ENCODE assay signal across 9 cellular contexts in genomic region chr14:69768873-69769272, GRCh38. TPM values are rescaled to one million over a fixed set of nuclear protein-coding genes. Genes with fewer than 3 reads are reported as not detected.
DNase-seq lines count a peak whose midpoint lies in the region; ATAC-seq, FAIRE-seq and TF ChIP-seq lines count a peak whose summit lies in the region.
"Had no signal": no experiment of that assay in that cellular context is flagged by ENCODE, and none has a peak within 500 bp of the region (broad histone marks: within the 10 kb centered on the region; RNA-seq: fewer than 3 reads in every experiment).

No MANE protein-coding gene starts in this region.

- H3K4me1 ChIP-seq in A673 (ENCODE audit: insufficient read depth, low read length, poor library complexity, severe bottlenecking): peaks cover 19% of the 10 kb centered on the region
- peaks cover 12% of the 10 kb centered on the region for H3K4me1 ChIP-seq in HUES6 (ENCODE audit: control insufficient read depth, insufficient read depth, low read length)

- H3K27ac ChIP-seq in A673 (ENCODE audit: low read depth, low read length, poor library complexity, severe bottlenecking) (no peak overlapping the region), HUES6 (ENCODE audit: low read depth, low read length) (no peak overlapping the region)

- H3K9me3 Mint-ChIP-seq in mesothelial cell of epicardium: no peaks in the 10 kb centered on the region

- H3K36me3 Mint-ChIP-seq in mesothelial cell of epicardium: peaks cover 52% of the 10 kb centered on the region

- ATAC-seq in HG03469 (IDR thresholded peaks at IDR 0.05; ENCODE audit: unreplicated experiment): no peak
- no peak for ATAC-seq in HG02973 (IDR thresholded peaks at IDR 0.05; ENCODE audit: unreplicated experiment)
- ATAC-seq: mucosa of descending colon had no signal

- H3K9ac ChIP-seq in HUES6 (ENCODE audit: low read length): no peak overlapping the region

- BruUV-seq in A673 (replicated peaks; lab: Mats Ljungman, UMichigan): no TSS peak

- TF ChIP-seq CTCF in A673 (conservative IDR thresholded peaks at IDR 0.05; ENCODE audit: low read depth, low read length) (no peak), bronchial epithelial cell (IDR thresholded peaks at IDR 0.05; ENCODE audit: insufficient read depth, low read length, severe bottlenecking) (no peak), mesothelial cell of epicardium (IDR thresholded peaks at IDR 0.05; ENCODE audit: unreplicated experiment) (no peak), GM10248 (IDR thresholded peaks at IDR 0.05; ENCODE audit: control extremely low read depth, extremely low read depth, low read depth, missing control alignments) (no peak)

- POLR2A ChIA-PET in A673 (lab: Charles Lee; ENCODE audit: low non-redundant PET) (no interaction called here), GM10248 (lab: Yijun Ruan, JAX) (interaction anchor here (1.2 kb wide), 1 partner anchor 9 kb away, joined by 3 read pairs; no protein-coding TSS in a partner anchor)

- intact Hi-C loops in A673 (cut with micrococcal nuclease; ENCODE audit: unreplicated experiment): no loop called here

- no peaks in the 10 kb centered on the region for H3K27me3 Mint-ChIP-seq in mesothelial cell of epicardium (ENCODE audit: low read depth)

- peak overlapping the region; percentile 100 for H3K4me3 Mint-ChIP-seq in mesothelial cell of epicardium

- FAIRE-seq in bronchial epithelial cell (lab: Jason Lieb, UNC): no peak

- H3K9me3 ChIP-seq in A673 (ENCODE audit: low read depth, low read length, poor library complexity, severe bottlenecking): no peaks in the 10 kb centered on the region
- no peaks in the 10 kb centered on the region for H3K9me3 ChIP-seq in HUES6 (ENCODE audit: control insufficient read depth, insufficient read depth, low read depth, low read length)
- H3K9me3 ChIP-seq: mucosa of descending colon had no signal

- H3K27ac Mint-ChIP-seq in mesothelial cell of epicardium: peak overlapping the region; percentile 100

- H3K36me3 ChIP-seq in A673 (ENCODE audit: insufficient read depth, low read length, poor library complexity, severe bottlenecking) (peaks cover 62% of the 10 kb centered on the region), HUES6 (ENCODE audit: control insufficient read depth, insufficient read depth, low read length) (peaks cover 64% of the 10 kb centered on the region), bronchial epithelial cell (ENCODE audit: control insufficient read depth, insufficient read depth, low read length) (peaks cover 25% of the 10 kb centered on the region)

- DNase-seq in A673 (ENCODE audit: low spot score): no peak
- DNase-seq in bronchial epithelial cell (ENCODE audit: low read depth): peak; percentile 31
- no peak for DNase-seq in mesothelial cell of epicardium (ENCODE audit: low spot score in 2 of 2, unreplicated experiment in 2 of 2)
- DNase-seq in GM03348 (ENCODE audit: low spot score): no peak
- no peak for DNase-seq in GM10248 (ENCODE audit: extremely low spot score)
- DNase-seq: mucosa of descending colon had no signal

- H3K4me3 ChIP-seq in A673 (ENCODE audit: low read depth, low read length, poor library complexity, severe bottlenecking) (peak overlapping the region; percentile 82), HUES6 (ENCODE audit: low read depth, low read length) (peak overlapping the region; percentile 94; the same call in 1 of the 2 replicates), bronchial epithelial cell (ENCODE audit: low read depth, low read length) (peak overlapping the region; percentile 93)

- peaks cover 33% of the 10 kb centered on the region for H3K4me1 Mint-ChIP-seq in mesothelial cell of epicardium

- H3K27me3 ChIP-seq in A673 (replicated peaks; ENCODE audit: insufficient read depth, low read depth, low read length, poor library complexity) (no peaks in the 10 kb centered on the region), HUES6 (ENCODE audit: control insufficient read depth, insufficient read depth, low read length) (no peaks in the 10 kb centered on the region), bronchial epithelial cell (ENCODE audit: control insufficient read depth, insufficient read depth, low read length) (no peaks in the 10 kb centered on the region)

- CTCF ChIA-PET in A673 (lab: Charles Lee) (no interaction called here), GM10248 (lab: Yijun Ruan, JAX) (no interaction called here)

RNA-seq across cellular contexts. Expression of gene SRSF5, which starts 1.9 kb away (rescaled TPM):
- 324 and 338 TPM in 2 replicates for total RNA-seq in A673 (2021)
- 126 and 181 TPM in 2 replicates for total RNA-seq in bronchial epithelial cell
- 533 to 567 TPM (median 547 TPM) in 3 replicates for total RNA-seq in mesothelial cell of epicardium

RNA-seq across cellular contexts. Expression of gene SLC10A1, which starts 28.2 kb away (rescaled TPM):
- total RNA-seq in A673 (2021) (not detected in 2 replicates), bronchial epithelial cell (not detected in 2 replicates), mesothelial cell of epicardium (not detected in 3 replicates)
- total RNA-seq: mucosa of descending colon had no signal
